In the genomic region with DNA sequence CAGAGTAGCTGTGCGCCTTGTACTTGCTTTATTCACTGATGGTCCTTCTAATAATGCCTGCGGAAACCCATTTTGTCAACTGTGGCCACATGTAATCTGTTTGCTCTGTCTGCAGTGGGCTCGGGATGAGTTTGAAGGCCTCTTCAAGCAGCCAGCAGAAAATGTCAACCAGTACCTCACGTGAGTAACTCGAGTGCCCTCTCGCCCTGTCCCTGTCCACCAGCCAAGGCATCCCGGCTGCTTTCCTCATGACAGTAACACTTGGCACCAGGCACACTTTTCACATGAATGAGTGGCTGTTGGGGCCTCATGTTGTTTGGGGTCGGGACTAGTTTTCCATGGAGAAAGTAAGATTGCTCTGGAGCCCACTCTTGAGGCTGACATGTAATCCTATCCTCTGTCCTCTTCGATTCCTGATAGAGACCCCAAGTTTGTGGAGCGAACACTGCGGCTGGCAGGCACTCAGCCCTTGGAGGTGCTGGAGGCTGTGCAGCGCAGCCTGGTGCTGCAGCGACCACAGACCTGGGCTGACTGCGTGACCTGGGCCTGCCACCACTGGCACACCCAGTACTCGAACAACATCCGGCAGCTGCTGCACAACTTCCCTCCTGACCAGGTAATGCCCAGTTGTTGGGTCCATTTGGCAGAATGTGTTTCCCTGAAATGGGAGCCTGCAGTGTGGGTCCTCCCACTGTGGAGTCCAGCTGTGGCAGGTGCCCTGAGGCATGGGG, we compare ENCODE assay signal across 21 cellular contexts.
"Had no signal": no experiment of that assay in that cellular context is flagged by ENCODE, and none has a peak within 500 bp of the region (broad histone marks: within the 10 kb centered on the region; RNA-seq: fewer than 3 reads in every experiment).

No MANE protein-coding gene starts in this region.

- H3K27me3 Mint-ChIP-seq: activated naive CD8-positive, alpha-beta T cell treated with anti-CD3 and anti-CD28 coated beads for 36 hours; central memory CD8-positive, alpha-beta T cell; progenitor cell of endocrine pancreas; stimulated activated naive CD8-positive, alpha-beta T cell treated with anti-CD3 and anti-CD28 coated beads, Interleukin-15, Interleukin-2, amounts not matched to agents 100 ng/mL and 50 ng/mL, for 24 hours had no signal

- ATAC-seq: activated T-cell treated with anti-CD3 and anti-CD28 coated beads, Interleukin-2, amount 50 U/mL, for 4 hours; gastroesophageal sphincter; upper lobe of right lung had no signal

- H3K27ac Mint-ChIP-seq: activated naive CD8-positive, alpha-beta T cell treated with anti-CD3 and anti-CD28 coated beads for 36 hours; activated T-helper 2 cell treated with anti-CD3 and anti-CD28 coated beads, Interferon-gamma antibody, Interleukin-2, Interleukin-4, amounts not matched to agents 10 μg/mL and 5 μg/mL and 100 μg/mL, durations not matched to agents 14 hours and 24 hours and 36 hours; progenitor cell of endocrine pancreas; stimulated activated naive CD8-positive, alpha-beta T cell treated with anti-CD3 and anti-CD28 coated beads, Interleukin-15, Interleukin-2, amounts not matched to agents 100 ng/mL and 50 ng/mL, for 24 hours had no signal

- H3K4me3 ChIP-seq: colonic mucosa, dorsolateral prefrontal cortex, esophagus squamous epithelium, gastroesophageal sphincter, thyroid gland, upper lobe of right lung had no signal

- H3K9me3 Mint-ChIP-seq: activated naive CD8-positive, alpha-beta T cell treated with anti-CD3 and anti-CD28 coated beads for 36 hours; activated T-cell treated with anti-CD3 and anti-CD28 coated beads, Interleukin-2, amount 50 U/mL, for 4 hours; activated T-helper 2 cell treated with anti-CD3 and anti-CD28 coated beads, Interferon-gamma antibody, Interleukin-2, Interleukin-4, amounts not matched to agents 10 μg/mL and 5 μg/mL and 100 μg/mL, durations not matched to agents 14 hours and 24 hours and 36 hours; central memory CD8-positive, alpha-beta T cell; neural crest cell; stimulated activated naive CD8-positive, alpha-beta T cell treated with anti-CD3 and anti-CD28 coated beads, Interleukin-15, Interleukin-2, amounts not matched to agents 100 ng/mL and 50 ng/mL, for 24 hours had no signal

- H3K27me3 ChIP-seq: colonic mucosa, dorsolateral prefrontal cortex, esophagus squamous epithelium, gastroesophageal sphincter, thyroid gland, upper lobe of right lung had no signal

- DNase-seq: activated CD4-positive, CD25-positive, alpha-beta regulatory T cell treated with anti-CD3 and anti-CD28 coated beads, Interleukin-2, amount 50 U/mL, for 72 hours; activated naive CD4-positive, alpha-beta T cell; activated naive CD8-positive, alpha-beta T cell treated with anti-CD3 and anti-CD28 coated beads for 36 hours; activated T-cell treated with anti-CD3 and anti-CD28 coated beads, Interleukin-2, amount 50 U/mL, for 4 hours; colonic mucosa; esophagus squamous epithelium; mesenchymal stem cell; occipital lobe; stimulated activated CD4-positive, alpha-beta T cell treated with anti-CD3 and anti-CD28 coated beads, Interleukin-1b, Interleukin-23, amount 100 ng/mL, for 48 hours; T-helper 1 cell; thyroid gland; upper lobe of right lung; WERI-Rb-1 had no signal

- H3K4me3 Mint-ChIP-seq: activated naive CD8-positive, alpha-beta T cell treated with anti-CD3 and anti-CD28 coated beads for 36 hours; activated T-cell treated with anti-CD3 and anti-CD28 coated beads, Interleukin-2, amount 50 U/mL, for 4 hours; central memory CD8-positive, alpha-beta T cell; neural crest cell; stimulated activated naive CD8-positive, alpha-beta T cell treated with anti-CD3 and anti-CD28 coated beads, Interleukin-15, Interleukin-2, amounts not matched to agents 100 ng/mL and 50 ng/mL, for 24 hours had no signal

- H3K4me1 Mint-ChIP-seq: activated naive CD8-positive, alpha-beta T cell treated with anti-CD3 and anti-CD28 coated beads for 36 hours; central memory CD8-positive, alpha-beta T cell; neural crest cell had no signal

- FAIRE-seq: TTC549 had no signal

- H3K9me3 ChIP-seq: colonic mucosa, esophagus squamous epithelium, gastroesophageal sphincter, thyroid gland, upper lobe of right lung had no signal

- H3K4me1 ChIP-seq: colonic mucosa, esophagus squamous epithelium, gastroesophageal sphincter, thyroid gland, upper lobe of right lung had no signal

- H3K27ac ChIP-seq: colonic mucosa, esophagus squamous epithelium, gastroesophageal sphincter, thyroid gland, upper lobe of right lung, WERI-Rb-1 had no signal
